In the genomic region with DNA sequence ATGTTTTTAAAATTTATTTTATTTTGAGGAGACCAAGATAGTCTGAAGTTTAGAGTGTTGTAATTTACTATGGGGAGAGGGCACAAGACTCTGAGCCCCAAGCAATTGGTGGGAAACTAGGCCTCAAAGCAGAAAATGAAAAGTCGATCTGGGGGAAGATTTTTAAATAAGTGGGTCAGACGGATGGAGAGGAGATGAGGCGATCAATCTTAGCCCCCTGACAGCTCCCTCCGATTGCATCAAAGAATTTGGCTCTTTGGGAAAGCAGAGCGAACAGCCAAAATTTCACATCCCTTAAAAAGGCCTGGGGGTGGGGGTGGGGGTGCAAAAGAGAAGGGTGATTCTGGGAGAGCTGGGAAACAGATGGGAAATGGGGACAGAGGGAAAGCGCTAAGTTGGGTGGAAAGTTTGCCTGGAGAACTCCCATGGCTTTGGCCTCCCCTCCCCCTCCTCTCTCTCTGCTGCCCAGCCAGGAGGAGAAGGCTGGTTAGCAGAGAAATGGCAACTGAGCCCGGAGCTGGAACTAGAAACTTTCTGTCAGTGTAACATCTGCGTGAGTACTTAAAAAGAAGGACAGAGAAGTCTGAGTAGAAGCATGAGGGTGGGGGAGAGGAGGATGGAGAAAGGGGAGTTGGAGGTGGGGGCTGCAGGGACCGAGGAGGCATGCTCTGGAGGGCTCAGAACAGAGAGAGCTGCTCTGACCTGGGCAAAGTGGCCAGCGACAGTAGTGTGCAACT, we compare ENCODE assay signal across 7 cellular contexts. TPM values are rescaled to one million over a fixed set of nuclear protein-coding genes. Genes with fewer than 3 reads are reported as not detected.
DNase-seq lines count a peak whose midpoint lies in the region; ATAC-seq and FAIRE-seq lines count a peak whose summit lies in the region.
"Had no signal": no experiment of that assay in that cellular context is flagged by ENCODE, and none has a peak within 500 bp of the region (broad histone marks: within the 10 kb centered on the region; RNA-seq: fewer than 3 reads in every experiment).

No MANE protein-coding gene starts in this region.

- H3K4me3 ChIP-seq in HAP-1 (peak overlapping the region; percentile 14), adipocyte (ENCODE audit: low read length) (peak overlapping the region; percentile 81)

- DNase-seq in HAP-1 (ENCODE audit: low spot score in 2 of 2), result peak in 1 of 2 experiments; percentile 71
- DNase-seq in adipocyte (ENCODE audit: low read depth), result no peak
- DNase-seq in naive thymus-derived CD8-positive, alpha-beta T cell, result no peak
- no peak for DNase-seq in activated CD4-positive, CD25-positive, alpha-beta regulatory T cell (lab: John Stamatoyannopoulos, UW)
- no peak for DNase-seq in frontal cortex (ENCODE audit: low spot score in 2 of 2)
- no peak for DNase-seq in NCI-H82 (lab: John Stamatoyannopoulos, UW)
- DNase-seq: midbrain had no signal

- H3K4me1 ChIP-seq in HAP-1, result peaks cover 51% of the 10 kb centered on the region
- peaks cover 45% of the 10 kb centered on the region for H3K4me1 ChIP-seq in adipocyte (ENCODE audit: control insufficient read depth, insufficient read depth, low read length)

- peaks cover 19 to 59% (median 42%) of the 10 kb centered on the region in 4 donors for H3K4me1 Mint-ChIP-seq in naive thymus-derived CD8-positive, alpha-beta T cell

- H3K36me3 Mint-ChIP-seq in naive thymus-derived CD8-positive, alpha-beta T cell, result peaks cover 0 to 4% (median 4%) of the 10 kb centered on the region in 3 donors

- H3K27me3 Mint-ChIP-seq in naive thymus-derived CD8-positive, alpha-beta T cell, result peaks cover 6 to 41% (median 12%) of the 10 kb centered on the region in 5 donors

- peak overlapping the region; percentile 99 for H3K9ac ChIP-seq in adipocyte (ENCODE audit: low read length)

- peak overlapping the region; percentile 16 to 99 (median 69) for H3K4me3 Mint-ChIP-seq in naive thymus-derived CD8-positive, alpha-beta T cell

- H3K36me3 ChIP-seq in HAP-1 (replicated peaks), result peaks cover 23% of the 10 kb centered on the region
- peaks cover 18% of the 10 kb centered on the region for H3K36me3 ChIP-seq in adipocyte (ENCODE audit: control insufficient read depth, insufficient read depth, low read length, severe bottlenecking)

- no peaks in the 10 kb centered on the region for H3K27me3 ChIP-seq in HAP-1 (ENCODE audit: low read depth)
- no peaks in the 10 kb centered on the region for H3K27me3 ChIP-seq in adipocyte (replicated peaks; ENCODE audit: control insufficient read depth, insufficient read depth, low read length)

- peak overlapping the region in 8 of 10 donors; percentile 60 to 99 (median 86) for H3K27ac Mint-ChIP-seq in naive thymus-derived CD8-positive, alpha-beta T cell

- H3K9me3 ChIP-seq in HAP-1, result no peaks in the 10 kb centered on the region
- no peaks in the 10 kb centered on the region for H3K9me3 ChIP-seq in adipocyte (ENCODE audit: control insufficient read depth, low read length)

- ATAC-seq in naive thymus-derived CD8-positive, alpha-beta T cell, result no peak

- no peak for FAIRE-seq in frontal cortex (lab: Jason Lieb, UNC)

- no peaks in the 10 kb centered on the region for H3K9me3 Mint-ChIP-seq in naive thymus-derived CD8-positive, alpha-beta T cell

- POLR2A ChIA-PET in naive thymus-derived CD8-positive, alpha-beta T cell (lab: Charles Lee), result interaction anchor here (0.5 to 3.0 kb wide), 6 partner anchors 9 to 163 kb away, joined by 4 to 9 read pairs (median 5); a partner anchor contains a TSS

- in situ Hi-C loops in HAP-1 (cut with MboI; ENCODE audit: low sequenced_read_pairs), result no loop called here

RNA-seq across cellular contexts. Expression of a gene that starts 1.4 kb away (rescaled TPM):
- total RNA-seq in naive thymus-derived CD8-positive, alpha-beta T cell, result 10 to 100 TPM; 31.9 to 32.4 TPM
- 10 to 100 TPM in 1 of 3 donors, 1 to 10 TPM in 2; 7.6 to 16.4 (median 8.2) TPM for polyA plus RNA-seq in naive thymus-derived CD8-positive, alpha-beta T cell
- total RNA-seq in frontal cortex, result not detected

RNA-seq across cellular contexts. Expression of a gene that starts 15.5 kb away (rescaled TPM):
- not detected for total RNA-seq in naive thymus-derived CD8-positive, alpha-beta T cell
- polyA plus RNA-seq in naive thymus-derived CD8-positive, alpha-beta T cell, result not detected
- total RNA-seq in frontal cortex, result not detected

RNA-seq across cellular contexts. Expression of a gene that starts 31.8 kb away (rescaled TPM):
- 1 to 10 TPM; 1.8 to 2.3 TPM for total RNA-seq in naive thymus-derived CD8-positive, alpha-beta T cell
- under 1 TPM in 2 of 3 donors, not detected in 1; 0.06 TPM for polyA plus RNA-seq in naive thymus-derived CD8-positive, alpha-beta T cell
- not detected for total RNA-seq in frontal cortex

RNA-seq across cellular contexts. Expression of a gene that starts 43.7 kb away (rescaled TPM):
- 1 to 10 TPM; 7.2 to 8.1 TPM for total RNA-seq in naive thymus-derived CD8-positive, alpha-beta T cell
- under 1 TPM in 1 of 3 donors, not detected in 2; 0.19 TPM for polyA plus RNA-seq in naive thymus-derived CD8-positive, alpha-beta T cell
- not detected for total RNA-seq in frontal cortex

RNA-seq across cellular contexts. Expression of a gene that starts 47.2 kb away (rescaled TPM):
- total RNA-seq in naive thymus-derived CD8-positive, alpha-beta T cell, result not detected
- not detected for polyA plus RNA-seq in naive thymus-derived CD8-positive, alpha-beta T cell
- total RNA-seq in frontal cortex, result not detected

Comparison
In these comparisons a context has a peak if more than half of its experiments do, and no peak if none do; other contexts are left out.
1. RNA of a gene that starts 1.4 kb away (total RNA-seq): 31.9 to 32.4 TPM in naive thymus-derived CD8-positive, alpha-beta T cell; not detected in frontal cortex (single experiment); every median in the first group is over 10 times any median in the second.